ENCODE assay signal across 10 cellular contexts in the genomic region with DNA sequence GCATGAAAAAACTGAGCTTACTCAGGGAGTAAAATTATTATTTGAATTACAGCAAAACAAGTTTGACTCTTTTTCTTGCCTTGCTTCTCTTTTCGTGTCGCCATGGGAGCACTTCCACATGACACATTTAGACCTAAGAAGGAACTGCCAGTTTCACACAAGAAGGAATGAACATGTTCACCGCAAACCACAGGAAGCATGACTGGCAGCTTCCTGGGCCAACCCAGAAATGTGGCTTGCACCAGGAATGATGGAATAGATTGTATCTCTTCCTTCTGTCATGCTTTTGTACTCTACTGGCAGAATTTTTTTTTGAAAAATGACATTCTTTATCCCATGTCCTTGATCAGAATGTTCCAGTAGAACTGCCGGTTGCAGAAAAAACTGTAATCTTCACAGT. TPM values are rescaled to one million over a fixed set of nuclear protein-coding genes. Genes with fewer than 3 reads are reported as not detected.
A peak's percentile ranks its signal among the peaks of the same experiment; 100 is the strongest.
DNase-seq lines count a peak whose midpoint lies in the region; ATAC-seq and TF ChIP-seq lines count a peak whose summit lies in the region.
"Had no signal": no experiment of that assay in that cellular context is flagged by ENCODE, and none has a peak within 500 bp of the region (broad histone marks: within the 10 kb centered on the region; RNA-seq: fewer than 3 reads in every experiment).

No MANE protein-coding gene starts in this region.

- H3K4me3 Mint-ChIP-seq in activated CD4-positive, alpha-beta T cell treated with anti-CD3 and anti-CD28 coated beads, Interleukin-2, amount 10 ng/mL, durations not matched to agents 7 days and 5 days = no peak overlapping the region
- no peak overlapping the region for H3K4me3 Mint-ChIP-seq in osteocyte (ENCODE audit: unreplicated experiment)
- H3K4me3 Mint-ChIP-seq: activated B cell treated with CpG ODN at 0.5 μM for 24 hours had no signal

- H3K36me3 Mint-ChIP-seq in activated CD4-positive, alpha-beta T cell treated with anti-CD3 and anti-CD28 coated beads, Interleukin-2, amount 10 ng/mL, durations not matched to agents 7 days and 5 days (ENCODE audit: low read depth) = no peaks in the 10 kb centered on the region
- no peaks in the 10 kb centered on the region for H3K36me3 Mint-ChIP-seq in osteocyte (ENCODE audit: unreplicated experiment)

- H3K4me1 Mint-ChIP-seq in activated CD4-positive, alpha-beta T cell treated with anti-CD3 and anti-CD28 coated beads, Interleukin-2, amount 10 ng/mL, durations not matched to agents 7 days and 5 days = peaks cover 15% of the 10 kb centered on the region
- peaks cover 27% of the 10 kb centered on the region for H3K4me1 Mint-ChIP-seq in osteocyte (ENCODE audit: unreplicated experiment)

- DNase-seq in A172 (ENCODE audit: low spot score) (peak; percentile 93), HT1080 (ENCODE audit: low read depth) (peak; percentile 96), epithelial cell of prostate (ENCODE audit: low read depth, low spot score) (peak; percentile 85), osteocyte (ENCODE audit: extremely low spot score, unreplicated experiment) (no peak), hippocampal formation (lab: John Stamatoyannopoulos, UW) (no peak)
- peak; percentile 70 for DNase-seq in activated CD4-positive, alpha-beta T cell treated with anti-CD3 and anti-CD28 coated beads, Interleukin-2, amount 10 ng/mL, durations not matched to agents 7 days and 5 days
- DNase-seq: activated B cell treated with CpG ODN at 0.5 μM for 24 hours had no signal

- POLR2A ChIA-PET in activated CD4-positive, alpha-beta T cell treated with anti-CD3 and anti-CD28 coated beads, Interleukin-2, amount 10 ng/mL, durations not matched to agents 7 days and 5 days (lab: Charles Lee) = no interaction called here

- CTCF ChIA-PET in activated CD4-positive, alpha-beta T cell treated with anti-CD3 and anti-CD28 coated beads, Interleukin-2, amount 10 ng/mL, durations not matched to agents 7 days and 5 days (lab: Charles Lee) = no interaction called here

- H3K27ac Mint-ChIP-seq in activated CD4-positive, alpha-beta T cell treated with anti-CD3 and anti-CD28 coated beads, Interleukin-2, amount 10 ng/mL, durations not matched to agents 7 days and 5 days = no peak overlapping the region
- H3K27ac Mint-ChIP-seq in osteocyte (ENCODE audit: unreplicated experiment) = peak overlapping the region; percentile 70
- H3K27ac Mint-ChIP-seq: activated B cell treated with CpG ODN at 0.5 μM for 24 hours had no signal

- peaks cover 20% of the 10 kb centered on the region for H3K27me3 Mint-ChIP-seq in activated CD4-positive, alpha-beta T cell treated with anti-CD3 and anti-CD28 coated beads, Interleukin-2, amount 10 ng/mL, durations not matched to agents 7 days and 5 days
- H3K27me3 Mint-ChIP-seq in osteocyte (ENCODE audit: unreplicated experiment) = no peaks in the 10 kb centered on the region

- no peak for TF ChIP-seq CTCF in osteocyte (IDR thresholded peaks at IDR 0.05)

- no peak for ATAC-seq in GM21619 (IDR thresholded peaks at IDR 0.05; ENCODE audit: unreplicated experiment)
- ATAC-seq in HG03378 (IDR thresholded peaks at IDR 0.05; ENCODE audit: unreplicated experiment) = no peak

- peak overlapping the region; percentile 27 for H3K27ac ChIP-seq in epithelial cell of prostate
- H3K27ac ChIP-seq: C4-2B had no signal

- H3K9me3 Mint-ChIP-seq in activated CD4-positive, alpha-beta T cell treated with anti-CD3 and anti-CD28 coated beads, Interleukin-2, amount 10 ng/mL, durations not matched to agents 7 days and 5 days = no peaks in the 10 kb centered on the region
- H3K9me3 Mint-ChIP-seq in osteocyte (ENCODE audit: unreplicated experiment) = no peaks in the 10 kb centered on the region
- H3K9me3 Mint-ChIP-seq: activated B cell treated with CpG ODN at 0.5 μM for 24 hours had no signal

RNA-seq across cellular contexts. Expression of gene MAN2A1, which starts 32.9 kb away (rescaled TPM):
- total RNA-seq in A172 (2014; rRNA removed; shearing (Covaris generic)) = 70.8 and 75.3 TPM in 2 replicates
- 24.8 and 26.4 TPM in 2 replicates for total RNA-seq in HT1080 (2014; rRNA removed; shearing (Covaris generic))
- 24.0 and 34.2 TPM in 2 replicates for polyA plus RNA-seq in HT1080 (2015; cell fraction: cytosol; rRNA removed)
- polyA plus RNA-seq in HT1080 (2015; cell fraction: nucleus; rRNA removed) = 104 and 121 TPM in 2 replicates
- 10 to 100 TPM; 39.2 to 45.9 TPM for total RNA-seq in activated CD4-positive, alpha-beta T cell treated with anti-CD3 and anti-CD28 coated beads, Interleukin-2, amount 10 ng/mL, durations not matched to agents 7 days and 5 days
- total RNA-seq in osteocyte = 134 and 139 TPM in 2 replicates

Comparison
In these comparisons a context has a peak if more than half of its experiments do, and no peak if none do; other contexts are left out.
1. DNase-seq: peak in A172 (single experiment), HT1080 (single experiment), activated CD4-positive, alpha-beta T cell treated with anti-CD3 and anti-CD28 coated beads, Interleukin-2, amount 10 ng/mL, durations not matched to agents 7 days and 5 days (single experiment) and epithelial cell of prostate (single experiment); none in osteocyte (single experiment) and hippocampal formation (0 of 2).